ENCODE assay signal across 8 cellular contexts in the genomic region with DNA sequence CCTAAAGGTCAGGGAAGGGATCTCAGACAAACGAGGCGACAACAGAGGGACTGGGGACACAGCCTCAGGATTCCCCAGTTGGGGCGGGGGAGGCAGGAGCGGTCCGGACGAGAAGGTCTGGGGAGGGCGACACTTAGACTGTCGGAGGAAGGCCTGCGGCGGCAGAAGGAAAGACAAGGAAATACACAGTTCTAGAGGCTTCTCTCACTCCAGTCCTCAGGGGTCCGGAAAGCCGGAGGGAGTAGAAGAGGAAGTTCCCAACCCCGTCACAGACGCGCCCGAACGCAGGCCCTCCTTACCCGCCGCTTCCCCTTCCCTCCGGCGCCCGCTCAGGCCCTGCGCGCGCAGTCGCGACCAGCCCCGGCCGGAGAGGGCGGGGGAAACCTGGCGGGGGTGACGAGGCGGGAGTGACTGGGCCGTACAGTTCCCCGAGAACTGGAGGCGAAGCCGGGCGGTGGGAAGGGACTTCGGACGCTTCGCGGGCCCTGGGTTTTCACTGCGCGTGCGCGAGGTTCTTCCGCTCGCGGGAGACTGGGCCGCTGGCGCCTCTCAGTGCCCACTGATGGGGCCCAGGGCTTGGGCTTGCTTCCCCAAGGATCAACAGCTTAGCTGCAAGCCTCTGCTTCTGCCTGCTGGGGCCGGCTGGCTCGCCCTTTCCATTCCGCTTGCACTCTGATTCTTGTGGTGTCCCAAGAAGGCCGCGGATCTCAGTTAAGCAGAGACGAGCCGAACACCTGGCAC. TPM values are rescaled to one million over a fixed set of nuclear protein-coding genes. Genes with fewer than 3 reads are reported as not detected.
DNase-seq lines count a peak whose midpoint lies in the region; ATAC-seq and TF ChIP-seq lines count a peak whose summit lies in the region.

A gene (minus strand): TSS at position 356 of the 741 bp plus-strand sequence. CDS start 4,242 bp downstream, outside the sequence.

- H3K27ac Mint-ChIP-seq in chondrocyte (ENCODE audit: unreplicated experiment): peak within 1 kb of the TSS; percentile 99

- no peaks in the 10 kb centered on the region for H3K4me1 ChIP-seq in BE2C

- peak within 1 kb of the TSS; percentile 71 for H3K4me3 ChIP-seq in BE2C (ENCODE audit: low read depth, low read length)

- H3K36me3 ChIP-seq in BE2C: no peaks in the 10 kb centered on the region

- peaks cover 5% of the 10 kb centered on the region for H3K9me3 Mint-ChIP-seq in chondrocyte (ENCODE audit: low read depth)

- peaks cover 13% of the 10 kb centered on the region for H3K4me1 Mint-ChIP-seq in chondrocyte (ENCODE audit: low read depth)

- H3K4me3 Mint-ChIP-seq in chondrocyte (ENCODE audit: unreplicated experiment): peak within 1 kb of the TSS; percentile 93

- DNase-seq in BE2C (peak; percentile 94), NCI-H510A treated with DMSO at 0.1 percent for 48 hours (lab: John Stamatoyannopoulos, UW) (peak; percentile 99), chondrocyte (ENCODE audit: low spot score) (peak; percentile 100), kidney glomerular epithelial cell (lab: John Stamatoyannopoulos, UW) (peak; percentile 93)
- peak; percentile 90 to 94 for DNase-seq in activated CD4-positive, alpha-beta T cell treated with anti-CD3 and anti-CD28 coated beads for 24 hours (ENCODE audit: low read depth in 2 of 2)
- DNase-seq in stimulated activated CD4-positive, alpha-beta T cell treated with anti-CD3 and anti-CD28 coated beads, Interleukin-1b, Interleukin-23, amount 100 ng/mL, for 1 hour (ENCODE audit: low read depth in 2 of 2): peak; percentile 76 to 81

- no peaks in the 10 kb centered on the region for H3K9me3 ChIP-seq in BE2C

- peak; percentile 97 for TF ChIP-seq POLR2A in GM19193 (IDR thresholded peaks at IDR 0.05; ENCODE audit: extremely low read depth, insufficient read depth, insufficient read length)

- no peaks in the 10 kb centered on the region for H3K36me3 Mint-ChIP-seq in chondrocyte (ENCODE audit: low read depth)

- TF ChIP-seq CTCF in BE2C (IDR thresholded peaks at IDR 0.05; ENCODE audit: low read depth, low read length): no peak
- TF ChIP-seq CTCF in chondrocyte (IDR thresholded peaks at IDR 0.05): peak; percentile 63

- no peaks in the 10 kb centered on the region for H3K27me3 Mint-ChIP-seq in chondrocyte (ENCODE audit: low read depth)

- H3K27me3 ChIP-seq in BE2C: no peaks in the 10 kb centered on the region

- ATAC-seq in HG03439 (IDR thresholded peaks at IDR 0.05; ENCODE audit: unreplicated experiment): peak; percentile 89

RNA-seq across cellular contexts. Expression of the gene that starts here (rescaled TPM):
- polyA plus RNA-seq in BE2C (2012; ENCODE audit: insufficient read depth, insufficient read length, low read depth): 2.4 TPM
- 20.3 to 22.7 TPM (median 20.4 TPM) in 3 replicates for total RNA-seq in chondrocyte

Comparison
In these comparisons a context has a peak if more than half of its experiments do, and no peak if none do; other contexts are left out.
1. Peak in every context shown above with its lines: DNase-seq, ATAC-seq and H3K4me3 ChIP-seq.